8 cellular contexts compared by ENCODE assay signal in the genomic region with DNA sequence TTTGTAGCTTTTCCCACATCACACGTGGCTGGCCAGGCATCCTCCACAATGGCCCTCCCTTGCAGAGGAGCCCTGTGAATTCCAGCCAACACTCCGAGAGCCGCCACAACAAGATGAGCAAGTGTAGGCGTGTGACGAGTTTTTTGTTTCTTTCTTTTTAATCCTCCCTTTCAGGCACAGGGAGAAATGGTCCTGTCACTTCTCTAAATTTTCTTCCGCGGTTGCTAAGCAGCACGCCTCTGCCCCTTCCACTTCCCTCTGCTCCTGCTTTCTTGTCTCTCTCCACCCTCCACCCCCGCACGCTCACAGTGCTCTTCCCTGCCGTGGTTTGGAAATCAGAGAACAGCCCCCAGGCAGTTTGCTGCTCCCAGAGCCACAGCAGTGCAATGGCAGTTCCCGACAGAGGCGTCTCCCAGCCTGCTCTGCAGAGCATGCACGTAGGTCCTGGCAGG.
DNase-seq lines count a peak whose midpoint lies in the region; ATAC-seq and TF ChIP-seq lines count a peak whose summit lies in the region.

No MANE protein-coding gene starts in this region.

- H3K9ac ChIP-seq in neural progenitor cell, result no peak overlapping the region

- no peaks in the 10 kb centered on the region for H3K36me3 ChIP-seq in neural progenitor cell

- peaks cover 13% of the 10 kb centered on the region for H3F3A ChIP-seq in neural progenitor cell (ENCODE audit: low read depth)

- H3K27ac Mint-ChIP-seq in T-helper 17 cell (peak overlapping the region; percentile 2), neural progenitor cell (peak overlapping the region; percentile 97)

- no peaks in the 10 kb centered on the region for H3K79me2 ChIP-seq in neural progenitor cell (ENCODE audit: low read depth)

- ATAC-seq in T-helper 17 cell (no peak), HG02571 (IDR thresholded peaks at IDR 0.05; ENCODE audit: unreplicated experiment) (no peak), GM18909 (IDR thresholded peaks at IDR 0.05; ENCODE audit: poor library complexity, unreplicated experiment) (no peak)
- no peak for ATAC-seq in activated CD4-positive, CD25-positive, alpha-beta regulatory T cell treated with anti-CD3 and anti-CD28 coated beads, Interleukin-2, amount 50 U/mL, for 24 hours

- H3K27me3 Mint-ChIP-seq in T-helper 17 cell (peaks cover 40% of the 10 kb centered on the region), neural progenitor cell (ENCODE audit: insufficient read depth, low read depth) (peaks cover 10% of the 10 kb centered on the region)

- peak overlapping the region; percentile 25 for H3K4me3 ChIP-seq in neural progenitor cell

- H3K36me3 Mint-ChIP-seq in T-helper 17 cell (ENCODE audit: low read depth) (no peaks in the 10 kb centered on the region), neural progenitor cell (no peaks in the 10 kb centered on the region)

- H3K9me3 Mint-ChIP-seq in neural progenitor cell, result peaks cover 3% of the 10 kb centered on the region

- no peak overlapping the region for H3K4me3 Mint-ChIP-seq in T-helper 17 cell
- peak overlapping the region; percentile 76 for H3K4me3 Mint-ChIP-seq in neural progenitor cell

- DNase-seq in DMS53 (lab: John Stamatoyannopoulos, UW) (peak; percentile 61), DMS53 treated with DMSO at 0.1 percent for 48 hours (lab: John Stamatoyannopoulos, UW; ENCODE audit: unreplicated experiment) (no peak), T-helper 17 cell (no peak), germinal center (ENCODE audit: low spot score) (peak; percentile 12), neural progenitor cell (ENCODE audit: low spot score) (peak; percentile 83)

- no peaks in the 10 kb centered on the region for H3K27me3 ChIP-seq in neural progenitor cell

- H3K9me3 ChIP-seq in T-helper 17 cell (ENCODE audit: control insufficient read depth, low read length, poor library complexity, severe bottlenecking) (no peaks in the 10 kb centered on the region), neural progenitor cell (ENCODE audit: low read depth) (no peaks in the 10 kb centered on the region)

- TF ChIP-seq CTCF in neural progenitor cell (IDR thresholded peaks at IDR 0.05), result peak; percentile 10

- H3K27ac ChIP-seq in neural progenitor cell, result peak overlapping the region; percentile 22

- H4K20me1 ChIP-seq in neural progenitor cell (ENCODE audit: low read depth), result no peaks in the 10 kb centered on the region

- peak overlapping the region; percentile 68 for H3K4me2 ChIP-seq in neural progenitor cell

- H3K4me1 Mint-ChIP-seq in T-helper 17 cell, result peaks cover 9% of the 10 kb centered on the region
- peaks cover 53% of the 10 kb centered on the region for H3K4me1 Mint-ChIP-seq in neural progenitor cell

- H3K4me1 ChIP-seq in neural progenitor cell, result peaks cover 13% of the 10 kb centered on the region

- H2AFZ ChIP-seq in neural progenitor cell (replicated peaks), result peak overlapping the region; percentile 87

Comparison
In these comparisons a context has a peak if more than half of its experiments do, and no peak if none do; other contexts are left out.
1. DNase-seq: peak in DMS53 (single experiment), germinal center (single experiment) and neural progenitor cell (single experiment); none in DMS53 treated with DMSO at 0.1 percent for 48 hours (single experiment) and T-helper 17 cell (0 of 3).